ENCODE assay signal across 25 cellular contexts in genomic region chr1:46594068-46594467, GRCh38. TPM values are rescaled to one million over a fixed set of nuclear protein-coding genes. Genes with fewer than 3 reads are reported as not detected.
DNase-seq lines count a peak whose midpoint lies in the region; ATAC-seq and TF ChIP-seq lines count a peak whose summit lies in the region.
"Had no signal": no experiment of that assay in that cellular context is flagged by ENCODE, and none has a peak within 500 bp of the region (broad histone marks: within the 10 kb centered on the region; RNA-seq: fewer than 3 reads in every experiment).

No MANE protein-coding gene starts in this region.

- 80% methylated on average over 5 of the region's 5 CpGs for WGBS in esophagus muscularis mucosa
- 85 to 92% methylated on average over 5 of the region's 5 CpGs for WGBS in sigmoid colon, 2 donors

- TF ChIP-seq EP300 in esophagus muscularis mucosa (IDR thresholded peaks at IDR 0.05) (no peak), sigmoid colon (IDR thresholded peaks at IDR 0.05) (no peak)

- peaks cover 23% of the 10 kb centered on the region for H3K4me1 ChIP-seq in CD8-positive, alpha-beta memory T cell (ENCODE audit: insufficient read depth, low read length)
- peaks cover 0 to 18% (median 8%) of the 10 kb centered on the region in 4 donors for H3K4me1 ChIP-seq in esophagus muscularis mucosa
- H3K4me1 ChIP-seq in sigmoid colon, result peaks cover 0 to 32% (median 17%) of the 10 kb centered on the region in 4 donors

- no peaks in the 10 kb centered on the region for H3K27me3 Mint-ChIP-seq in activated CD4-positive, alpha-beta T cell treated with anti-CD3 and anti-CD28 coated beads, Interleukin-2, amount 10 ng/mL, durations not matched to agents 24 days and 14 days
- H3K27me3 Mint-ChIP-seq in CD8-positive, alpha-beta memory T cell, result no peaks in the 10 kb centered on the region
- H3K27me3 Mint-ChIP-seq: T-cell had no signal

- ATAC-seq in activated CD4-positive, CD25-positive, alpha-beta regulatory T cell treated with anti-CD3 and anti-CD28 coated beads, Interleukin-2, amount 50 U/mL, for 24 hours, result no peak
- ATAC-seq: activated naive CD4-positive, alpha-beta T cell treated with anti-CD3 and anti-CD28 coated beads, Interleukin-2, amount 50 U/mL, for 72 hours; activated T-cell treated with anti-CD3 and anti-CD28 coated beads, Interleukin-2, amount 50 U/mL, for 72 hours; esophagus mucosa; T-cell had no signal

- peaks cover 20% of the 10 kb centered on the region for H3K36me3 ChIP-seq in CD8-positive, alpha-beta memory T cell (ENCODE audit: insufficient read depth, low read length)
- H3K36me3 ChIP-seq in esophagus muscularis mucosa (peaks cover 35 to 58% (median 52%) of the 10 kb centered on the region in 4 donors), sigmoid colon (peaks cover 33 to 50% (median 40%) of the 10 kb centered on the region in 4 donors)

- peaks cover 46% of the 10 kb centered on the region for H3K4me1 Mint-ChIP-seq in activated CD4-positive, alpha-beta T cell treated with anti-CD3 and anti-CD28 coated beads, Interleukin-2, amount 10 ng/mL, durations not matched to agents 24 days and 14 days
- peaks cover 52 to 56% (median 54%) of the 10 kb centered on the region in 3 donors for H3K4me1 Mint-ChIP-seq in CD8-positive, alpha-beta memory T cell

- CTCF ChIA-PET in CD8-positive, alpha-beta memory T cell (lab: Charles Lee), result no interaction called here

- no peak for DNase-seq in activated CD4-positive, alpha-beta T cell treated with anti-CD3 and anti-CD28 coated beads, Interleukin-2, amount 10 ng/mL, durations not matched to agents 24 days and 14 days
- no peak for DNase-seq in activated CD4-positive, alpha-beta T cell treated with anti-CD3 and anti-CD28 coated beads for 48 hours
- DNase-seq in CD8-positive, alpha-beta memory T cell, result no peak
- DNase-seq in esophagus muscularis mucosa (ENCODE audit: extremely low spot score) (no peak), sigmoid colon (no peak), retina (no peak)
- DNase-seq in activated CD8-positive, alpha-beta memory T cell treated with anti-CD3 and anti-CD28 coated beads, Interleukin-2, amount 50 U/mL, for 4 hours, result no peak
- DNase-seq: activated T-cell treated with anti-CD3 and anti-CD28 coated beads, Interleukin-2, amount 50 U/mL, for 72 hours; COR-L47; DMS79; effector CD8-positive, alpha-beta T cell; hypothalamus; NCI-H1092; NCI-H2029 treated with DMSO at 0.1 percent for 48 hours; NCI-H82; occipital lobe; PC-9; T-cell had no signal

- H3K27ac ChIP-seq in CD8-positive, alpha-beta memory T cell (ENCODE audit: low read depth, low read length), result no peak overlapping the region
- H3K27ac ChIP-seq in esophagus muscularis mucosa (replicated peaks in 1 of 4) (peak overlapping the region; percentile 29 to 71 (median 55)), sigmoid colon (peak overlapping the region; percentile 30 to 58 (median 40))
- H3K27ac ChIP-seq: PC-9 had no signal

- H3K27me3 ChIP-seq in CD8-positive, alpha-beta memory T cell (ENCODE audit: insufficient read depth, low read length, poor library complexity, severe bottlenecking), result no peaks in the 10 kb centered on the region
- no peaks in the 10 kb centered on the region for H3K27me3 ChIP-seq in esophagus muscularis mucosa
- no peaks in the 10 kb centered on the region for H3K27me3 ChIP-seq in sigmoid colon

- H3K27ac Mint-ChIP-seq in activated CD4-positive, alpha-beta T cell treated with anti-CD3 and anti-CD28 coated beads, Interleukin-2, amount 10 ng/mL, durations not matched to agents 24 days and 14 days, result peak overlapping the region; percentile 11
- peak overlapping the region in 5 of 8 donors; percentile 24 to 84 (median 60) for H3K27ac Mint-ChIP-seq in CD8-positive, alpha-beta memory T cell
- H3K27ac Mint-ChIP-seq: activated T-cell treated with anti-CD3 and anti-CD28 coated beads, Interleukin-2, amount 50 U/mL, for 72 hours; T-cell had no signal

- intact Hi-C loops in activated CD4-positive, alpha-beta T cell treated with anti-CD3 and anti-CD28 coated beads, Interleukin-2, amount 10 ng/mL, durations not matched to agents 24 days and 14 days (cut with micrococcal nuclease), result loop anchor here (2.0 kb wide), 1 partner anchor 13 kb away; no protein-coding TSS in a partner anchor
- intact Hi-C loops in esophagus muscularis mucosa (cut with DNase I) (no loop called here), sigmoid colon (cut with DNase I) (no loop called here)

- POLR2A ChIA-PET in CD8-positive, alpha-beta memory T cell (lab: Charles Lee), result no interaction called here

- TF ChIP-seq POLR2A in esophagus muscularis mucosa (IDR thresholded peaks at IDR 0.05; ENCODE audit: low read depth) (no peak), sigmoid colon (IDR thresholded peaks at IDR 0.05) (no peak)

- H3K36me3 Mint-ChIP-seq in activated CD4-positive, alpha-beta T cell treated with anti-CD3 and anti-CD28 coated beads, Interleukin-2, amount 10 ng/mL, durations not matched to agents 24 days and 14 days (ENCODE audit: low read depth), result peaks cover 62% of the 10 kb centered on the region
- H3K36me3 Mint-ChIP-seq in CD8-positive, alpha-beta memory T cell, result peaks cover 33 to 60% (median 34%) of the 10 kb centered on the region in 3 donors

- peak overlapping the region; percentile 40 for H3K4me3 Mint-ChIP-seq in activated CD4-positive, alpha-beta T cell treated with anti-CD3 and anti-CD28 coated beads, Interleukin-2, amount 10 ng/mL, durations not matched to agents 24 days and 14 days
- no peak overlapping the region for H3K4me3 Mint-ChIP-seq in CD8-positive, alpha-beta memory T cell
- H3K4me3 Mint-ChIP-seq: activated T-cell treated with anti-CD3 and anti-CD28 coated beads, Interleukin-2, amount 50 U/mL, for 72 hours; T-cell had no signal

- H3K9me3 ChIP-seq in CD8-positive, alpha-beta memory T cell (ENCODE audit: low read length), result no peaks in the 10 kb centered on the region
- H3K9me3 ChIP-seq in esophagus muscularis mucosa (no peaks in the 10 kb centered on the region), sigmoid colon (no peaks in the 10 kb centered on the region)

- TF ChIP-seq CTCF in esophagus muscularis mucosa (IDR thresholded peaks at IDR 0.05) (no peak), sigmoid colon (IDR thresholded peaks at IDR 0.05) (no peak)

- H3K4me3 ChIP-seq in CD8-positive, alpha-beta memory T cell (ENCODE audit: low read length), result no peak overlapping the region
- H3K4me3 ChIP-seq in esophagus muscularis mucosa (no peak overlapping the region), sigmoid colon (no peak overlapping the region)
- H3K4me3 ChIP-seq: PC-9 had no signal

- H3K9me3 Mint-ChIP-seq in activated CD4-positive, alpha-beta T cell treated with anti-CD3 and anti-CD28 coated beads, Interleukin-2, amount 10 ng/mL, durations not matched to agents 24 days and 14 days, result peaks cover 7% of the 10 kb centered on the region
- H3K9me3 Mint-ChIP-seq in CD8-positive, alpha-beta memory T cell, result no peaks in the 10 kb centered on the region
- H3K9me3 Mint-ChIP-seq: activated naive CD4-positive, alpha-beta T cell treated with anti-CD3 and anti-CD28 coated beads, Interleukin-2, amount 50 U/mL, for 72 hours; activated T-cell treated with anti-CD3 and anti-CD28 coated beads, Interleukin-2, amount 50 U/mL, for 72 hours; T-cell had no signal

RNA-seq across cellular contexts. Expression of gene MKNK1, which starts 10.0 kb away (rescaled TPM):
- 41.8 and 42.5 TPM in 2 replicates for total RNA-seq in activated CD4-positive, alpha-beta T cell treated with anti-CD3 and anti-CD28 coated beads, Interleukin-2, amount 10 ng/mL, durations not matched to agents 24 days and 14 days
- 10 to 100 TPM; 27.9 to 32.4 TPM for total RNA-seq in CD8-positive, alpha-beta memory T cell
- polyA plus RNA-seq in CD8-positive, alpha-beta memory T cell, result 39.0 TPM
- total RNA-seq in esophagus muscularis mucosa (10 to 100 TPM; 27.7 to 37.0 (median 29.3) TPM), sigmoid colon (10 to 100 TPM; 32.1 to 54.3 (median 35.7) TPM)
- polyA plus RNA-seq in sigmoid colon, result 10 to 100 TPM; 15.0 to 30.3 (median 30.0) TPM

RNA-seq across cellular contexts. Expression of gene MOB3C, which starts 22.5 kb away (rescaled TPM):
- 15.0 and 17.8 TPM in 2 replicates for total RNA-seq in activated CD4-positive, alpha-beta T cell treated with anti-CD3 and anti-CD28 coated beads, Interleukin-2, amount 10 ng/mL, durations not matched to agents 24 days and 14 days
- 10 to 100 TPM; 10.3 to 11.3 TPM for total RNA-seq in CD8-positive, alpha-beta memory T cell
- polyA plus RNA-seq in CD8-positive, alpha-beta memory T cell, result 26.0 TPM
- total RNA-seq in esophagus muscularis mucosa (10 to 100 TPM; 19.5 to 27.0 (median 24.4) TPM), sigmoid colon (10 to 100 TPM; 11.4 to 25.7 (median 16.0) TPM)
- polyA plus RNA-seq in sigmoid colon, result 10 to 100 TPM in 2 of 3 donors, 1 to 10 TPM in 1; 7.8 to 13.8 (median 12.0) TPM

RNA-seq across cellular contexts. Expression of gene KNCN, which starts 42.6 kb away (rescaled TPM):
- total RNA-seq in activated CD4-positive, alpha-beta T cell treated with anti-CD3 and anti-CD28 coated beads, Interleukin-2, amount 10 ng/mL, durations not matched to agents 24 days and 14 days, result not detected in 2 replicates
- total RNA-seq in CD8-positive, alpha-beta memory T cell, result not detected
- polyA plus RNA-seq in CD8-positive, alpha-beta memory T cell, result not detected
- total RNA-seq in esophagus muscularis mucosa (not detected), sigmoid colon (not detected)
- polyA plus RNA-seq in sigmoid colon, result not detected
- total RNA-seq: activated naive CD4-positive, alpha-beta T cell treated with anti-CD3 and anti-CD28 coated beads, Interleukin-2, amount 50 U/mL, for 72 hours; activated T-cell treated with anti-CD3 and anti-CD28 coated beads, Interleukin-2, amount 50 U/mL, for 72 hours; chondrocyte; esophagus mucosa; lower leg skin; mucosa of gallbladder; occipital lobe; PC-9; urinary bladder had no signal
- polyA plus RNA-seq: urinary bladder had no signal
